Comparison of ENCODE assay signal across 20 cellular contexts in the genomic region with DNA sequence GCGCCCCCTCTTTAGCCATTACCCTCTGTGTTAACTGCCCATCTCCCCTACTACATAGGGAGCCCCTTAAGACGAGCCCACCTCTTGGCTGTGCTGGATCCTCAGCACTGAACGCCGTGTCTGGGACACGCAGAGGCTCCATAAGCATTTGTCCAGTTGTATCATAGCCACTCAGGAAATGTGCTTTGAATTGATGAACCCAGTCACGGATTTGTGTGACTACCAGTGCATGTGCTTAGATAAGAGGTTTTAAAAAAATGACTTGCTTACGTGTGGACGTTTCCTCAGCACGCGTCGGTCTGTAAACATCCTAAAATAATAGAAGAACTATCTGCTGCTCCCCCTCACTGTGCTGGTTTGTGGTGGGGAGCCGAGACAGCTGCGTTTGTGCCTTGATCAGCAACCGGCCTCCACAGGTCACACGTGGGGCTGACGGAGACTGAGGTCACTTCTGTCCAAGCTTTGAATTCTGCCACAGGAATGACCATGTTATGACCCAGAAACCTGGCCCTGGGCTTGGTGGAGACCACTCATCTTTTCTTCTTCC. TPM values are rescaled to one million over a fixed set of nuclear protein-coding genes. Genes with fewer than 3 reads are reported as not detected.
DNase-seq lines count a peak whose midpoint lies in the region; ATAC-seq, FAIRE-seq and TF ChIP-seq lines count a peak whose summit lies in the region.
"Had no signal": no experiment of that assay in that cellular context is flagged by ENCODE, and none has a peak within 500 bp of the region (broad histone marks: within the 10 kb centered on the region; RNA-seq: fewer than 3 reads in every experiment).

No MANE protein-coding gene starts in this region.

- no peak for FAIRE-seq in astrocyte (lab: Jason Lieb, UNC)
- FAIRE-seq: colon, GM12891 had no signal

- H3K27me3 ChIP-seq in astrocyte (ENCODE audit: insufficient read depth, low read length) (no peaks in the 10 kb centered on the region), stomach (no peaks in the 10 kb centered on the region)

- peak; percentile 28 for DNase-seq in OCI-M2 (lab: John Stamatoyannopoulos, UW; ENCODE audit: unreplicated experiment)
- peak; percentile 71 for DNase-seq in astrocyte (ENCODE audit: low read depth)
- peak; percentile 91 for DNase-seq in fibroblast of villous mesenchyme (ENCODE audit: low read depth)
- no peak for DNase-seq in stomach
- DNase-seq in left lobe of liver (ENCODE audit: low spot score) = no peak
- DNase-seq in activated CD4-positive, alpha-beta T cell treated with anti-CD3 and anti-CD28 coated beads, Interleukin-2, amount 50 U/mL, for 48 hours = no peak
- DNase-seq in AML-193 (lab: John Stamatoyannopoulos, UW) = no peak
- DNase-seq in caudate nucleus (lab: John Stamatoyannopoulos, UW) = no peak
- DNase-seq: activated CD8-positive, alpha-beta T cell treated with anti-CD3 and anti-CD28 coated beads, Interleukin-2, amount 10 ng/mL, durations not matched to agents 7 days and 5 days; activated gamma-delta T cell; foreskin melanocyte; mucosa of descending colon; NCI-H1105 treated with DMSO at 0.1 percent for 48 hours; retina; stimulated activated naive CD4-positive, alpha-beta T cell treated with Interleukin-2 at 50 U/mL for 16 hours; T-helper 9 cell had no signal

- H3K36me3 ChIP-seq in astrocyte (ENCODE audit: insufficient read depth, low read length) (peaks cover 50% of the 10 kb centered on the region), stomach (peaks cover 0 to 10% (median 0%) of the 10 kb centered on the region in 4 donors)

- no peak overlapping the region for H3K27ac Mint-ChIP-seq in astrocyte (ENCODE audit: unreplicated experiment)
- H3K27ac Mint-ChIP-seq: activated CD8-positive, alpha-beta T cell treated with anti-CD3 and anti-CD28 coated beads, Interleukin-2, amount 10 ng/mL, durations not matched to agents 7 days and 5 days had no signal

- H3K4me2 ChIP-seq in astrocyte (ENCODE audit: low read length) = peak overlapping the region; percentile 98

- peak overlapping the region; percentile 84 for H3K27ac ChIP-seq in astrocyte (ENCODE audit: low read depth, low read length)
- H3K27ac ChIP-seq in stomach = peak overlapping the region in 4 of 5 donors; percentile 39 to 97 (median 52)
- H3K27ac ChIP-seq in caudate nucleus (ENCODE audit: low read depth, low read length) = no peak overlapping the region
- H3K27ac ChIP-seq: C4-2B had no signal

- H3K4me1 ChIP-seq in astrocyte (ENCODE audit: insufficient read depth, low read length) = peaks cover 69% of the 10 kb centered on the region
- peaks cover 40 to 81% (median 58%) of the 10 kb centered on the region in 4 donors for H3K4me1 ChIP-seq in stomach

- WGBS in stomach, 5 donors = 61 to 76% (median 70%) methylated on average over 16 of the region's 16 CpGs

- H3K36me3 Mint-ChIP-seq in astrocyte (ENCODE audit: low read depth, unreplicated experiment) = peaks cover 38% of the 10 kb centered on the region

- H3K4me3 ChIP-seq in astrocyte (ENCODE audit: insufficient read depth, low read depth, low read length) (peak overlapping the region; percentile 81), fibroblast of villous mesenchyme (ENCODE audit: low read depth, low read length) (no peak overlapping the region), stomach (peak overlapping the region in 1 of 4 donors; percentile 79)
- H3K4me3 ChIP-seq: mucosa of descending colon had no signal

- no peak for ATAC-seq in left lobe of liver
- ATAC-seq: activated CD8-positive, alpha-beta T cell treated with anti-CD3 and anti-CD28 coated beads, Interleukin-2, amount 10 ng/mL, durations not matched to agents 7 days and 5 days; mucosa of descending colon had no signal

- intact Hi-C loops in stomach (cut with DNase I; ENCODE audit: low total_unique reads) = no loop called here

- H2AFZ ChIP-seq in astrocyte (ENCODE audit: low read depth, low read length) = no peak overlapping the region

- no peak for TF ChIP-seq POLR2A in stomach (IDR thresholded peaks at IDR 0.05)

- no peak for TF ChIP-seq EP300 in stomach (IDR thresholded peaks at IDR 0.05)

- peak overlapping the region; percentile 95 for H3K9ac ChIP-seq in astrocyte (ENCODE audit: low read length)

- H3K27me3 Mint-ChIP-seq in astrocyte (ENCODE audit: low read depth, unreplicated experiment) = no peaks in the 10 kb centered on the region

- H3K9me3 ChIP-seq in astrocyte (ENCODE audit: insufficient read depth, low read depth, low read length) = no peaks in the 10 kb centered on the region
- no peaks in the 10 kb centered on the region for H3K9me3 ChIP-seq in stomach
- H3K9me3 ChIP-seq: mucosa of descending colon had no signal

- H3K4me3 Mint-ChIP-seq in astrocyte (ENCODE audit: unreplicated experiment) = peak overlapping the region; percentile 97
- H3K4me3 Mint-ChIP-seq: activated CD8-positive, alpha-beta T cell treated with anti-CD3 and anti-CD28 coated beads, Interleukin-2, amount 10 ng/mL, durations not matched to agents 7 days and 5 days had no signal

- H3K79me2 ChIP-seq in astrocyte (ENCODE audit: insufficient read depth, low read length) = peaks cover 90% of the 10 kb centered on the region

- H3K4me1 Mint-ChIP-seq in astrocyte (ENCODE audit: low read depth, unreplicated experiment) = peaks cover 68% of the 10 kb centered on the region

- TF ChIP-seq CTCF in astrocyte (IDR thresholded peaks at IDR 0.05; ENCODE audit: insufficient read depth, low read depth, low read length) (no peak), fibroblast of villous mesenchyme (IDR thresholded peaks at IDR 0.05; ENCODE audit: insufficient read depth, low read depth, low read length) (no peak), stomach (IDR thresholded peaks at IDR 0.05) (no peak)

- peaks cover 72% of the 10 kb centered on the region for H4K20me1 ChIP-seq in astrocyte (ENCODE audit: insufficient read depth, low read length)

- H3K9me3 Mint-ChIP-seq in astrocyte (ENCODE audit: unreplicated experiment) = no peaks in the 10 kb centered on the region

RNA-seq across cellular contexts. Expression of gene MICAL2, which starts 4.2 kb away (rescaled TPM):
- total RNA-seq in astrocyte = 357 and 471 TPM in 2 replicates
- total RNA-seq in fibroblast of villous mesenchyme = 164 and 323 TPM in 2 replicates
- 100 to 1,000 TPM in 2 of 5 donors, 10 to 100 TPM in 3; 82.6 to 165 (median 86.1) TPM for total RNA-seq in stomach
- 10 to 100 TPM; 11.2 to 31.4 (median 13.3) TPM for polyA plus RNA-seq in stomach
- 47.8 TPM for total RNA-seq in left lobe of liver
- total RNA-seq: OCI-LY7 had no signal

Comparison
In these comparisons a context has a peak if more than half of its experiments do, and no peak if none do; other contexts are left out.
1. DNase-seq: peak in OCI-M2 (single experiment), astrocyte (single experiment) and fibroblast of villous mesenchyme (single experiment); none in stomach (single experiment), left lobe of liver (single experiment), activated CD4-positive, alpha-beta T cell treated with anti-CD3 and anti-CD28 coated beads, Interleukin-2, amount 50 U/mL, for 48 hours (0 of 2), AML-193 (0 of 2) and caudate nucleus (0 of 61).